In the genomic region with DNA sequence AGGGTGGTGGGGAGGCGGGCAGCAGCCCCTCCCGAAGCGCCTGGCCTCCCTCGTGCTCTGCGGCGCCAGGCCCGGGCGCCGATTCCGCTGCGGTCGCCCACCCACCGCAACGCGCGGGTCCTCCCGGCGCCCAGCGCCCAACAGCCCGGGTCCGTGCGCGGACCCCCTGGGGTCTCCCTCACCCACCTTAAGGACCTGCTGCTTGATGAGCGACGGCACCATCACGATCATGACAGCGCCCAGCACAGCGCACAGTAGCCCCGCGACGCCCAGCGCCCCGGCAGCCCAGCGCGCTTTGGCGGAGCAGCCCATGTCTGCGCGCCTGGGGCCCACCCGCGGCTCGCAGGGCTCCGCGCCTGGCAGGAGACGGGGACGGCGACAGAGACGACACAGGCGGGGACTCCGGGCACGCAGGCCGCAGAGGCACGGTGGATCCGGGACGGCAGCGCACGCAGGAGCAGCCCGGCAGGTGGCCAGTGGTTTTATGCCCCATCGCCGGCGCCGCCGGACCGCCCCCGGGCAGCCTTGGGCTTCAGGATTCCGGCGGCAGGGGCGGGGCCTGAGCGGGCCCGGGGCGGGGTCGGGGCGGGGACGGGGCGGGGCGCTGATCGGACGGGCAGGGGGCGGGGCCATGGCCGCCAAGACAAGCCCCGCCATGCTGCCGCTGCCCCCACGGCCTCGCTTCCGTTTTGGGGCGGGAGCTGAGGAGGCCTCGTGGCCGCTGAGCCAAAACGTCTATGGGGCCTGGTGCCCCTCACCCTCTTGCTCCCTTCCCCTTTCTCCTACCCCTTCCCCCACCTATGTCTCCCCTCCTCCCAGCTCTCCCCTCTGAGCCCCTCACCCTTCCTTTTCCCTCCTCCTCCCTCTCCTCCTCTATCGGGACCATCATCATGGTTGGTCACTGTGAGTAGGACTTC, we compare ENCODE assay signal across 1 cellular context.
TF ChIP-seq lines count a peak whose summit lies in the region.

A gene with protein sequence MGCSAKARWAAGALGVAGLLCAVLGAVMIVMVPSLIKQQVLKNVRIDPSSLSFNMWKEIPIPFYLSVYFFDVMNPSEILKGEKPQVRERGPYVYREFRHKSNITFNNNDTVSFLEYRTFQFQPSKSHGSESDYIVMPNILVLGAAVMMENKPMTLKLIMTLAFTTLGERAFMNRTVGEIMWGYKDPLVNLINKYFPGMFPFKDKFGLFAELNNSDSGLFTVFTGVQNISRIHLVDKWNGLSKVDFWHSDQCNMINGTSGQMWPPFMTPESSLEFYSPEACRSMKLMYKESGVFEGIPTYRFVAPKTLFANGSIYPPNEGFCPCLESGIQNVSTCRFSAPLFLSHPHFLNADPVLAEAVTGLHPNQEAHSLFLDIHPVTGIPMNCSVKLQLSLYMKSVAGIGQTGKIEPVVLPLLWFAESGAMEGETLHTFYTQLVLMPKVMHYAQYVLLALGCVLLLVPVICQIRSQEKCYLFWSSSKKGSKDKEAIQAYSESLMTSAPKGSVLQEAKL (minus strand): TSS at position 456 of the 917 bp plus-strand sequence. CDS start 144 bp downstream, at position 312.

TF ChIP-seq in PFSK-1, 5 proteins besides CTCF, POLR2A, EP300 and RAD21 (continued from another document):
- TF ChIP-seq POLR2AphosphoS5 (IDR thresholded peaks at IDR 0.05; ENCODE audit: low read depth, low read length): peak; percentile 87
